27 cellular contexts compared by ENCODE assay signal in the genomic region with DNA sequence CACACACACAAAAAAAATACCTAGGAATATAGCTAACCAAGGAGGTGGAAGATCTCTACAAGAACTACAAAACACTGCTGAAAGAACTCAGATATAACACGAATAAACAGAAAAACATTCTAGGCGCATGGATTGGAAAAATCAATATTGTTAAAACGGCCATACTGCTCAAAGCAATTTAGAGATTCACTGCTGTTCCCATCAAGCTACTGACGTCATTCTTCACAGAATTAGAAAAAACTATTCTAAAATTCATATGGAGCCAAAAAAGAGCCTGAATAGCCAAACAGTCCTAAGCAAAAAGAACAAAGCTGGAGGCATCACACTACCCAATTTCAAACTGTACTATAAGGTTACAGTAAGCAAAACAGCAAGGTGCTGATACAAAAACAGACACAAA.
"Had no signal": no experiment of that assay in that cellular context is flagged by ENCODE, and none has a peak within 500 bp of the region (broad histone marks: within the 10 kb centered on the region; RNA-seq: fewer than 3 reads in every experiment).

No MANE protein-coding gene starts in this region.

- FAIRE-seq: urothelium cell line had no signal

- H3K4me3 ChIP-seq: stomach, suprapubic skin, testis, thoracic aorta, thyroid gland, tibial artery, tibial nerve, transverse colon, upper lobe of left lung, upper lobe of right lung, uterus, vagina had no signal

- H3K9me3 ChIP-seq: suprapubic skin, testis, thoracic aorta, thyroid gland, tibial artery, tibial nerve, transverse colon, upper lobe of left lung, upper lobe of right lung, uterus, vagina had no signal

- H3K27me3 ChIP-seq: stomach, suprapubic skin, testis, thyroid gland, tibial artery, tibial nerve, transverse colon, upper lobe of left lung, upper lobe of right lung, uterus, vagina had no signal

- H3K4me1 ChIP-seq: stomach, suprapubic skin, testis, thyroid gland, tibial artery, tibial nerve, transverse colon, upper lobe of left lung, upper lobe of right lung, uterus, vagina had no signal

- ATAC-seq: stimulated activated effector memory CD8-positive, alpha-beta T cell treated with anti-CD3 and anti-CD28 coated beads, Interleukin-12 subunit alpha, Interleukin-12 subunit beta, amount 100 ng/mL, for 72 hours; stimulated activated memory B cell treated with anti-CD40 and anti-IgM and Interleukin-4, amounts not matched to agents 10 μg/mL and 1 μg/mL and 100 μg/mL, for 72 hours; stimulated activated naive B cell treated with anti-CD40 and anti-IgM and Interleukin-4, amounts not matched to agents 10 μg/mL and 1 μg/mL and 100 μg/mL, for 72 hours; stimulated activated naive CD8-positive, alpha-beta T cell treated with anti-CD3 and anti-CD28 coated beads, Interleukin-15, amount 100 ng/mL, for 72 hours; stimulated activated naive CD8-positive, alpha-beta T cell treated with anti-CD3 and anti-CD28 coated beads, Interleukin-15, Interleukin-2, amounts not matched to agents 100 U/mL and 50 U/mL, for 24 hours; upper lobe of right lung had no signal

- DNase-seq: stimulated activated CD4-positive, alpha-beta T cell treated with anti-CD3 and anti-CD28 coated beads, Interleukin-2, amount 100 ng/mL, for 48 hours; stimulated activated CD4-positive, alpha-beta T cell treated with anti-CD3 and anti-CD28 coated beads, Interleukin-4, amount 100 ng/mL, for 1 hour; stimulated activated CD4-positive, alpha-beta T cell treated with anti-CD3 and anti-CD28 coated beads, Interleukin-4, amount 100 ng/mL, for 24 hours; stimulated activated CD4-positive, alpha-beta T cell treated with anti-CD3 and anti-CD28 coated beads, Interleukin-4, amount 100 ng/mL, for 4 hours; stimulated activated CD8-positive, alpha-beta memory T cell treated with anti-CD3 and anti-CD28 coated beads, Interleukin-4, amount 100 ng/mL, for 48 hours; stimulated activated naive B cell treated with anti-CD40 and anti-IgM and Interleukin-4, amounts not matched to agents 10 μg/mL and 1 μg/mL and 100 μg/mL, for 72 hours; stimulated activated naive CD4-positive, alpha-beta T cell; stimulated activated naive CD4-positive, alpha-beta T cell treated with Interleukin-2 at 50 U/mL for 16 hours; stimulated activated naive CD8-positive, alpha-beta T cell treated with anti-CD3 and anti-CD28 coated beads, Interleukin-15, amount 100 ng/mL, for 72 hours; stimulated activated naive CD8-positive, alpha-beta T cell treated with anti-CD3 and anti-CD28 coated beads, Interleukin-15, Interleukin-2, amounts not matched to agents 100 U/mL and 50 U/mL, for 24 hours; stomach; substantia nigra; testis; thyroid gland; tibial artery; transverse colon; trophoblast cell; upper lobe of right lung; uterus had no signal

- H3K36me3 ChIP-seq: stomach, suprapubic skin, thoracic aorta, thyroid gland, tibial artery, tibial nerve, transverse colon, upper lobe of left lung, upper lobe of right lung, uterus, vagina had no signal

- H3K27ac ChIP-seq: stomach, suprapubic skin, testis, thoracic aorta, thyroid gland, tibial artery, tibial nerve, transverse colon, upper lobe of left lung, upper lobe of right lung, uterus, vagina had no signal
